In genomic region chr13:74026753-74027152, GRCh38 we compare ENCODE assay signal across 10 cellular contexts.
DNase-seq lines count a peak whose midpoint lies in the region; ATAC-seq, FAIRE-seq and TF ChIP-seq lines count a peak whose summit lies in the region.
"Had no signal": no experiment of that assay in that cellular context is flagged by ENCODE, and none has a peak within 500 bp of the region (broad histone marks: within the 10 kb centered on the region; RNA-seq: fewer than 3 reads in every experiment).

No MANE protein-coding gene starts in this region.

- H3K4me3 ChIP-seq in RWPE2 (ENCODE audit: severe bottlenecking) (no peak overlapping the region), small intestine (ENCODE audit: low read depth in 1 of 2, low read length in 2 of 2) (no peak overlapping the region), WERI-Rb-1 (ENCODE audit: low read depth, low read length) (no peak overlapping the region)

- no peaks in the 10 kb centered on the region for H3K36me3 ChIP-seq in RWPE2 (ENCODE audit: low read depth)
- H3K36me3 ChIP-seq in small intestine (ENCODE audit: control insufficient read depth in 2 of 2, insufficient read depth in 2 of 2, low read length in 2 of 2) = peaks cover 0 to 3% of the 10 kb centered on the region in 2 donors
- no peaks in the 10 kb centered on the region for H3K36me3 ChIP-seq in WERI-Rb-1

- 46 to 69% (median 47%) methylated on average over 4 of the region's 4 CpGs for WGBS in small intestine, 3 donors

- no peak for DNase-seq in RWPE2 (ENCODE audit: low spot score)
- DNase-seq in activated naive CD8-positive, alpha-beta T cell treated with anti-CD3 and anti-CD28 coated beads, Interleukin-2, amount 50 U/mL, for 24 hours = peak; percentile 63
- DNase-seq in small intestine = peak; percentile 53
- DNase-seq in MV-4-11 (lab: John Stamatoyannopoulos, UW) = no peak
- DNase-seq in AG20443 (ENCODE audit: low spot score) = no peak
- DNase-seq in WERI-Rb-1 = no peak

- peaks cover 82% of the 10 kb centered on the region for H3K4me1 Mint-ChIP-seq in activated naive CD8-positive, alpha-beta T cell treated with anti-CD3 and anti-CD28 coated beads, Interleukin-2, amount 50 U/mL, for 24 hours

- peaks cover 22% of the 10 kb centered on the region for H3K36me3 Mint-ChIP-seq in activated naive CD8-positive, alpha-beta T cell treated with anti-CD3 and anti-CD28 coated beads, Interleukin-2, amount 50 U/mL, for 24 hours (ENCODE audit: low read depth)

- no peaks in the 10 kb centered on the region for H3K27me3 ChIP-seq in RWPE2 (ENCODE audit: insufficient read depth, poor library complexity, severe bottlenecking)
- H3K27me3 ChIP-seq in small intestine (ENCODE audit: control insufficient read depth in 2 of 2, insufficient read depth in 2 of 2, low read length in 2 of 2) = no peaks in the 10 kb centered on the region
- H3K27me3 ChIP-seq in WERI-Rb-1 (ENCODE audit: insufficient read depth, low read depth, severe bottlenecking) = no peaks in the 10 kb centered on the region

- no peak for TF ChIP-seq CTCF in RWPE2 (IDR thresholded peaks at IDR 0.05; ENCODE audit: poor library complexity, severe bottlenecking)
- TF ChIP-seq CTCF in WERI-Rb-1 (IDR thresholded peaks at IDR 0.05; ENCODE audit: low read depth, low read length) = no peak

- H3K9me3 ChIP-seq in RWPE2 (ENCODE audit: severe bottlenecking) (no peaks in the 10 kb centered on the region), small intestine (ENCODE audit: control insufficient read depth, low read depth) (no peaks in the 10 kb centered on the region), WERI-Rb-1 (ENCODE audit: severe bottlenecking) (no peaks in the 10 kb centered on the region)

- FAIRE-seq in small intestine (lab: Jason Lieb, UNC) = no peak

- peaks cover 10% of the 10 kb centered on the region for H3K4me1 ChIP-seq in RWPE2 (ENCODE audit: insufficient read depth, poor library complexity, severe bottlenecking)
- peaks cover 4 to 9% of the 10 kb centered on the region in 2 donors for H3K4me1 ChIP-seq in small intestine (ENCODE audit: control insufficient read depth in 2 of 2, insufficient read depth in 1 of 2, low read depth in 1 of 2, low read length in 1 of 2)

- H3K27ac ChIP-seq in RWPE2 (ENCODE audit: poor library complexity, severe bottlenecking) = no peak overlapping the region
- H3K27ac ChIP-seq in small intestine (ENCODE audit: low read depth in 1 of 2, low read length in 1 of 2) = no peak overlapping the region
- H3K27ac ChIP-seq in WERI-Rb-1 = no peak overlapping the region

- H3K27me3 Mint-ChIP-seq in activated naive CD8-positive, alpha-beta T cell treated with anti-CD3 and anti-CD28 coated beads, Interleukin-2, amount 50 U/mL, for 24 hours = no peaks in the 10 kb centered on the region

- peak overlapping the region; percentile 72 for H3K4me3 Mint-ChIP-seq in activated naive CD8-positive, alpha-beta T cell treated with anti-CD3 and anti-CD28 coated beads, Interleukin-2, amount 50 U/mL, for 24 hours

- H3K27ac Mint-ChIP-seq in activated naive CD8-positive, alpha-beta T cell treated with anti-CD3 and anti-CD28 coated beads, Interleukin-2, amount 50 U/mL, for 24 hours = peak overlapping the region; percentile 88

- ATAC-seq in GM18508 (IDR thresholded peaks at IDR 0.05; ENCODE audit: insufficient read depth, unreplicated experiment) = peak; percentile 75
- ATAC-seq in HG02852 (IDR thresholded peaks at IDR 0.05; ENCODE audit: unreplicated experiment) = peak; percentile 88
- peak; percentile 66; the same call in 2 of the 3 replicates for ATAC-seq in RWPE2 (ENCODE audit: low read depth)
- peak; percentile 98 for ATAC-seq in activated naive CD8-positive, alpha-beta T cell treated with anti-CD3 and anti-CD28 coated beads, Interleukin-2, amount 50 U/mL, for 24 hours
- ATAC-seq: Panc1, right cardiac atrium had no signal

- H3K9me3 Mint-ChIP-seq in activated naive CD8-positive, alpha-beta T cell treated with anti-CD3 and anti-CD28 coated beads, Interleukin-2, amount 50 U/mL, for 24 hours = peaks cover 13% of the 10 kb centered on the region

Comparison
In these comparisons a context has a peak if more than half of its experiments do, and no peak if none do; other contexts are left out.
1. DNase-seq: peak in activated naive CD8-positive, alpha-beta T cell treated with anti-CD3 and anti-CD28 coated beads, Interleukin-2, amount 50 U/mL, for 24 hours (single experiment) and small intestine (single experiment); none in RWPE2 (single experiment), MV-4-11 (single experiment), AG20443 (single experiment) and WERI-Rb-1 (single experiment).
2. Peak in every context shown above with its lines, with median percentiles within 50 percentile points of each other: ATAC-seq.